ENCODE assay signal across 2 cellular contexts in the genomic region with DNA sequence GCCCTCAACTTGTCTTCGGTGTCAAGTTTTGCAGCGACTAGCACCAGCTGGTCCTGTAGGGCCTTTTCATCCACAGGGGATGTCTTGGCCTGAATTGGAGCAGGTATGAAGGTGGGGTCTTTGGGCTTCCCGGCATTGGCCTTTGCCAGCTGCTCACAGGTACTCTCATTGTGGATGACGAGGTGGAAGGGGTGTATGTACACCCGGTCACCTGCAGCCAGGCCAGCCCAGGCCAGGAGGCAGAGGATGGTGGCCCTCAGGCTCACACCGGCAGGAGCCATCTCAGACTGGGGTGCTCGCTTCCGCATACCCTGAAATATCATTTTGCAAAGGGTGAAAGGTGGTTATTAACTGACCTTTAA.
TF ChIP-seq lines count a peak whose summit lies in the region.

No MANE protein-coding gene starts in this region.

TF ChIP-seq in IMR-90, 13 proteins besides CTCF, POLR2A, EP300 and RAD21:
- no peak for TF ChIP-seq CEBPB (IDR thresholded peaks at IDR 0.05; ENCODE audit: low read depth, low read length)
- no peak for TF ChIP-seq SMC3 (IDR thresholded peaks at IDR 0.05; ENCODE audit: low read depth, low read length)
- no peak for TF ChIP-seq FOS (IDR thresholded peaks at IDR 0.05; ENCODE audit: low read depth, low read length)
- TF ChIP-seq, protein P1, sequence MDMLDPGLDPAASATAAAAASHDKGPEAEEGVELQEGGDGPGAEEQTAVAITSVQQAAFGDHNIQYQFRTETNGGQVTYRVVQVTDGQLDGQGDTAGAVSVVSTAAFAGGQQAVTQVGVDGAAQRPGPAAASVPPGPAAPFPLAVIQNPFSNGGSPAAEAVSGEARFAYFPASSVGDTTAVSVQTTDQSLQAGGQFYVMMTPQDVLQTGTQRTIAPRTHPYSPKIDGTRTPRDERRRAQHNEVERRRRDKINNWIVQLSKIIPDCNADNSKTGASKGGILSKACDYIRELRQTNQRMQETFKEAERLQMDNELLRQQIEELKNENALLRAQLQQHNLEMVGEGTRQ (IDR thresholded peaks at IDR 0.05; ENCODE audit: low read depth, low read length), result no peak
- no peak for TF ChIP-seq RCOR1 (IDR thresholded peaks at IDR 0.05; ENCODE audit: insufficient replicate concordance, low read length)
- no peak for TF ChIP-seq MAFK (IDR thresholded peaks at IDR 0.05; ENCODE audit: low read depth, low read length)

TF ChIP-seq in HepG2, 621 proteins besides CTCF, POLR2A, EP300 and RAD21 (continues in another document):
- 0 out of 2 replicates have a peak, but pooled peaks have one; percentile 10 for TF ChIP-seq SPEN (CRISPR knock-in tag; IDR thresholded peaks at IDR 0.05; ENCODE audit: low read depth)
- TF ChIP-seq TSC22D2 (CRISPR knock-in tag; IDR thresholded peaks at IDR 0.05; ENCODE audit: borderline replicate concordance), result 0 out of 2 replicates have a peak, but pooled peaks have one; percentile 12
- 0 out of 2 replicates have a peak, but pooled peaks have one; percentile 19 for TF ChIP-seq TBX2 (CRISPR knock-in tag; IDR thresholded peaks at IDR 0.05; ENCODE audit: borderline replicate concordance)
- TF ChIP-seq NBN (conservative IDR thresholded peaks at IDR 0.05), result no peak
- no peak for TF ChIP-seq ZNF205 (CRISPR knock-in tag; IDR thresholded peaks at IDR 0.05)
- TF ChIP-seq ZNF350 (CRISPR knock-in tag; IDR thresholded peaks at IDR 0.05; ENCODE audit: borderline replicate concordance, low read depth), result 0 out of 2 replicates have a peak, but pooled peaks have one; percentile 12
- TF ChIP-seq, protein P2, sequence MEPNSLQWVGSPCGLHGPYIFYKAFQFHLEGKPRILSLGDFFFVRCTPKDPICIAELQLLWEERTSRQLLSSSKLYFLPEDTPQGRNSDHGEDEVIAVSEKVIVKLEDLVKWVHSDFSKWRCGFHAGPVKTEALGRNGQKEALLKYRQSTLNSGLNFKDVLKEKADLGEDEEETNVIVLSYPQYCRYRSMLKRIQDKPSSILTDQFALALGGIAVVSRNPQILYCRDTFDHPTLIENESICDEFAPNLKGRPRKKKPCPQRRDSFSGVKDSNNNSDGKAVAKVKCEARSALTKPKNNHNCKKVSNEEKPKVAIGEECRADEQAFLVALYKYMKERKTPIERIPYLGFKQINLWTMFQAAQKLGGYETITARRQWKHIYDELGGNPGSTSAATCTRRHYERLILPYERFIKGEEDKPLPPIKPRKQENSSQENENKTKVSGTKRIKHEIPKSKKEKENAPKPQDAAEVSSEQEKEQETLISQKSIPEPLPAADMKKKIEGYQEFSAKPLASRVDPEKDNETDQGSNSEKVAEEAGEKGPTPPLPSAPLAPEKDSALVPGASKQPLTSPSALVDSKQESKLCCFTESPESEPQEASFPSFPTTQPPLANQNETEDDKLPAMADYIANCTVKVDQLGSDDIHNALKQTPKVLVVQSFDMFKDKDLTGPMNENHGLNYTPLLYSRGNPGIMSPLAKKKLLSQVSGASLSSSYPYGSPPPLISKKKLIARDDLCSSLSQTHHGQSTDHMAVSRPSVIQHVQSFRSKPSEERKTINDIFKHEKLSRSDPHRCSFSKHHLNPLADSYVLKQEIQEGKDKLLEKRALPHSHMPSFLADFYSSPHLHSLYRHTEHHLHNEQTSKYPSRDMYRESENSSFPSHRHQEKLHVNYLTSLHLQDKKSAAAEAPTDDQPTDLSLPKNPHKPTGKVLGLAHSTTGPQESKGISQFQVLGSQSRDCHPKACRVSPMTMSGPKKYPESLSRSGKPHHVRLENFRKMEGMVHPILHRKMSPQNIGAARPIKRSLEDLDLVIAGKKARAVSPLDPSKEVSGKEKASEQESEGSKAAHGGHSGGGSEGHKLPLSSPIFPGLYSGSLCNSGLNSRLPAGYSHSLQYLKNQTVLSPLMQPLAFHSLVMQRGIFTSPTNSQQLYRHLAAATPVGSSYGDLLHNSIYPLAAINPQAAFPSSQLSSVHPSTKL (CRISPR knock-in tag; IDR thresholded peaks at IDR 0.05), result no peak
- TF ChIP-seq, protein P3, sequence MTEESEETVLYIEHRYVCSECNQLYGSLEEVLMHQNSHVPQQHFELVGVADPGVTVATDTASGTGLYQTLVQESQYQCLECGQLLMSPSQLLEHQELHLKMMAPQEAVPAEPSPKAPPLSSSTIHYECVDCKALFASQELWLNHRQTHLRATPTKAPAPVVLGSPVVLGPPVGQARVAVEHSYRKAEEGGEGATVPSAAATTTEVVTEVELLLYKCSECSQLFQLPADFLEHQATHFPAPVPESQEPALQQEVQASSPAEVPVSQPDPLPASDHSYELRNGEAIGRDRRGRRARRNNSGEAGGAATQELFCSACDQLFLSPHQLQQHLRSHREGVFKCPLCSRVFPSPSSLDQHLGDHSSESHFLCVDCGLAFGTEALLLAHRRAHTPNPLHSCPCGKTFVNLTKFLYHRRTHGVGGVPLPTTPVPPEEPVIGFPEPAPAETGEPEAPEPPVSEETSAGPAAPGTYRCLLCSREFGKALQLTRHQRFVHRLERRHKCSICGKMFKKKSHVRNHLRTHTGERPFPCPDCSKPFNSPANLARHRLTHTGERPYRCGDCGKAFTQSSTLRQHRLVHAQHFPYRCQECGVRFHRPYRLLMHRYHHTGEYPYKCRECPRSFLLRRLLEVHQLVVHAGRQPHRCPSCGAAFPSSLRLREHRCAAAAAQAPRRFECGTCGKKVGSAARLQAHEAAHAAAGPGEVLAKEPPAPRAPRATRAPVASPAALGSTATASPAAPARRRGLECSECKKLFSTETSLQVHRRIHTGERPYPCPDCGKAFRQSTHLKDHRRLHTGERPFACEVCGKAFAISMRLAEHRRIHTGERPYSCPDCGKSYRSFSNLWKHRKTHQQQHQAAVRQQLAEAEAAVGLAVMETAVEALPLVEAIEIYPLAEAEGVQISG (CRISPR knock-in tag; IDR thresholded peaks at IDR 0.05), result no peak
- no peak for TF ChIP-seq KDM5B (CRISPR knock-in tag; IDR thresholded peaks at IDR 0.05; ENCODE audit: borderline replicate concordance)
- TF ChIP-seq MAZ (IDR thresholded peaks at IDR 0.05; ENCODE audit: borderline replicate concordance, low read depth, low read length), result no peak
- TF ChIP-seq MAZ (CRISPR knock-in tag; IDR thresholded peaks at IDR 0.05; ENCODE audit: low read depth), result 0 out of 2 replicates have a peak, but pooled peaks have one; percentile 24
- no peak for TF ChIP-seq MZF1 (CRISPR knock-in tag; IDR thresholded peaks at IDR 0.05; ENCODE audit: borderline replicate concordance)
- no peak for TF ChIP-seq ELF1 (CRISPR knock-in tag; IDR thresholded peaks at IDR 0.05)
- TF ChIP-seq SKI (IDR thresholded peaks at IDR 0.05; ENCODE audit: partially characterized antibody), result no peak
- TF ChIP-seq, protein P4, sequence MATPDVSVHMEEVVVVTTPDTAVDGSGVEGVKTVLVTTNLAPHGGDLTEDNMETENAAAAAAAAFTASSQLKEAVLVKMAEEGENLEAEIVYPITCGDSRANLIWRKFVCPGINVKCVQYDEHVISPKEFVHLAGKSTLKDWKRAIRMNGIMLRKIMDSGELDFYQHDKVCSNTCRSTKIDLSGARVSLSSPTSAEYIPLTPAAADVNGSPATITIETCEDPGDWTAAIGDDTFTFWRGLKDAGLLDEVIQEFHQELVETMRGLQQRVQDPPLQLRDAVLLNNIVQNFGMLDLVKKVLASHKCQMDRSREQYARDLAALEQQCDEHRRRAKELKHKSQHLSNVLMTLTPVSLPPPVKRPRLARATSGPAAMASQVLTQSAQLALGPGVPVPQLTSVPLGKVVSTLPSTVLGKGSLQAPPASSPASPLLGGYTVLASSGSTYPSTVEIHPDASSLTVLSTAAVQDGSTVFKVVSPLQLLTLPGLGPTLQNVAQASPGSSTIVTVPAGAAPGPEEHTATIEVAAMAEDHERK (CRISPR knock-in tag; IDR thresholded peaks at IDR 0.05; ENCODE audit: low read depth), result no peak
- TF ChIP-seq, protein P5, sequence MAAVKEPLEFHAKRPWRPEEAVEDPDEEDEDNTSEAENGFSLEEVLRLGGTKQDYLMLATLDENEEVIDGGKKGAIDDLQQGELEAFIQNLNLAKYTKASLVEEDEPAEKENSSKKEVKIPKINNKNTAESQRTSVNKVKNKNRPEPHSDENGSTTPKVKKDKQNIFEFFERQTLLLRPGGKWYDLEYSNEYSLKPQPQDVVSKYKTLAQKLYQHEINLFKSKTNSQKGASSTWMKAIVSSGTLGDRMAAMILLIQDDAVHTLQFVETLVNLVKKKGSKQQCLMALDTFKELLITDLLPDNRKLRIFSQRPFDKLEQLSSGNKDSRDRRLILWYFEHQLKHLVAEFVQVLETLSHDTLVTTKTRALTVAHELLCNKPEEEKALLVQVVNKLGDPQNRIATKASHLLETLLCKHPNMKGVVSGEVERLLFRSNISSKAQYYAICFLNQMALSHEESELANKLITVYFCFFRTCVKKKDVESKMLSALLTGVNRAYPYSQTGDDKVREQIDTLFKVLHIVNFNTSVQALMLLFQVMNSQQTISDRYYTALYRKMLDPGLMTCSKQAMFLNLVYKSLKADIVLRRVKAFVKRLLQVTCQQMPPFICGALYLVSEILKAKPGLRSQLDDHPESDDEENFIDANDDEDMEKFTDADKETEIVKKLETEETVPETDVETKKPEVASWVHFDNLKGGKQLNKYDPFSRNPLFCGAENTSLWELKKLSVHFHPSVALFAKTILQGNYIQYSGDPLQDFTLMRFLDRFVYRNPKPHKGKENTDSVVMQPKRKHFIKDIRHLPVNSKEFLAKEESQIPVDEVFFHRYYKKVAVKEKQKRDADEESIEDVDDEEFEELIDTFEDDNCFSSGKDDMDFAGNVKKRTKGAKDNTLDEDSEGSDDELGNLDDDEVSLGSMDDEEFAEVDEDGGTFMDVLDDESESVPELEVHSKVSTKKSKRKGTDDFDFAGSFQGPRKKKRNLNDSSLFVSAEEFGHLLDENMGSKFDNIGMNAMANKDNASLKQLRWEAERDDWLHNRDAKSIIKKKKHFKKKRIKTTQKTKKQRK (IDR thresholded peaks at IDR 0.05; ENCODE audit: low read length), result no peak
- TF ChIP-seq PAF1 (CRISPR knock-in tag; IDR thresholded peaks at IDR 0.05), result no peak
- no peak for TF ChIP-seq TGIF2 (CRISPR knock-in tag; IDR thresholded peaks at IDR 0.05)
- no peak for TF ChIP-seq ZNF660 (CRISPR knock-in tag; IDR thresholded peaks at IDR 0.05; ENCODE audit: borderline replicate concordance, low read depth)
- TF ChIP-seq, protein P6, sequence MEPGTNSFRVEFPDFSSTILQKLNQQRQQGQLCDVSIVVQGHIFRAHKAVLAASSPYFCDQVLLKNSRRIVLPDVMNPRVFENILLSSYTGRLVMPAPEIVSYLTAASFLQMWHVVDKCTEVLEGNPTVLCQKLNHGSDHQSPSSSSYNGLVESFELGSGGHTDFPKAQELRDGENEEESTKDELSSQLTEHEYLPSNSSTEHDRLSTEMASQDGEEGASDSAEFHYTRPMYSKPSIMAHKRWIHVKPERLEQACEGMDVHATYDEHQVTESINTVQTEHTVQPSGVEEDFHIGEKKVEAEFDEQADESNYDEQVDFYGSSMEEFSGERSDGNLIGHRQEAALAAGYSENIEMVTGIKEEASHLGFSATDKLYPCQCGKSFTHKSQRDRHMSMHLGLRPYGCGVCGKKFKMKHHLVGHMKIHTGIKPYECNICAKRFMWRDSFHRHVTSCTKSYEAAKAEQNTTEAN (CRISPR knock-in tag; conservative IDR thresholded peaks at IDR 0.05), result no peak
- no peak for TF ChIP-seq ZZZ3 (CRISPR knock-in tag; IDR thresholded peaks at IDR 0.05; ENCODE audit: borderline replicate concordance)
- TF ChIP-seq NFE2 (CRISPR knock-in tag; IDR thresholded peaks at IDR 0.05), result no peak
- TF ChIP-seq, protein P7, sequence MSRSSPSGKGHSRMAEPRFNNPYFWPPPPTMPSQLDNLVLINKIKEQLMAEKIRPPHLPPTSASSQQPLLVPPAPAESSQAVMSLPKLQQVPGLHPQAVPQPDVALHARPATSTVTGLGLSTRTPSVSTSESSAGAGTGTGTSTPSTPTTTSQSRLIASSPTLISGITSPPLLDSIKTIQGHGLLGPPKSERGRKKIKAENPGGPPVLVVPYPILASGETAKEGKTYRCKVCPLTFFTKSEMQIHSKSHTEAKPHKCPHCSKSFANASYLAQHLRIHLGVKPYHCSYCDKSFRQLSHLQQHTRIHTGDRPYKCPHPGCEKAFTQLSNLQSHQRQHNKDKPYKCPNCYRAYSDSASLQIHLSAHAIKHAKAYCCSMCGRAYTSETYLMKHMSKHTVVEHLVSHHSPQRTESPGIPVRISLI (CRISPR knock-in tag; IDR thresholded peaks at IDR 0.05; ENCODE audit: borderline replicate concordance), result no peak
- 0 out of 2 replicates have a peak, but pooled peaks have one; percentile 11 for TF ChIP-seq ZSCAN31 (CRISPR knock-in tag; IDR thresholded peaks at IDR 0.05; ENCODE audit: low read depth)
- TF ChIP-seq ZNF33B (CRISPR knock-in tag; IDR thresholded peaks at IDR 0.05), result no peak
- TF ChIP-seq NR3C1 (CRISPR knock-in tag; IDR thresholded peaks at IDR 0.05), result no peak
- no peak for TF ChIP-seq ETV6 (CRISPR knock-in tag; conservative IDR thresholded peaks at IDR 0.05)
- TF ChIP-seq SSRP1 (CRISPR knock-in tag; IDR thresholded peaks at IDR 0.05), result 0 out of 2 replicates have a peak, but pooled peaks have one; percentile 8
- TF ChIP-seq, protein P8, sequence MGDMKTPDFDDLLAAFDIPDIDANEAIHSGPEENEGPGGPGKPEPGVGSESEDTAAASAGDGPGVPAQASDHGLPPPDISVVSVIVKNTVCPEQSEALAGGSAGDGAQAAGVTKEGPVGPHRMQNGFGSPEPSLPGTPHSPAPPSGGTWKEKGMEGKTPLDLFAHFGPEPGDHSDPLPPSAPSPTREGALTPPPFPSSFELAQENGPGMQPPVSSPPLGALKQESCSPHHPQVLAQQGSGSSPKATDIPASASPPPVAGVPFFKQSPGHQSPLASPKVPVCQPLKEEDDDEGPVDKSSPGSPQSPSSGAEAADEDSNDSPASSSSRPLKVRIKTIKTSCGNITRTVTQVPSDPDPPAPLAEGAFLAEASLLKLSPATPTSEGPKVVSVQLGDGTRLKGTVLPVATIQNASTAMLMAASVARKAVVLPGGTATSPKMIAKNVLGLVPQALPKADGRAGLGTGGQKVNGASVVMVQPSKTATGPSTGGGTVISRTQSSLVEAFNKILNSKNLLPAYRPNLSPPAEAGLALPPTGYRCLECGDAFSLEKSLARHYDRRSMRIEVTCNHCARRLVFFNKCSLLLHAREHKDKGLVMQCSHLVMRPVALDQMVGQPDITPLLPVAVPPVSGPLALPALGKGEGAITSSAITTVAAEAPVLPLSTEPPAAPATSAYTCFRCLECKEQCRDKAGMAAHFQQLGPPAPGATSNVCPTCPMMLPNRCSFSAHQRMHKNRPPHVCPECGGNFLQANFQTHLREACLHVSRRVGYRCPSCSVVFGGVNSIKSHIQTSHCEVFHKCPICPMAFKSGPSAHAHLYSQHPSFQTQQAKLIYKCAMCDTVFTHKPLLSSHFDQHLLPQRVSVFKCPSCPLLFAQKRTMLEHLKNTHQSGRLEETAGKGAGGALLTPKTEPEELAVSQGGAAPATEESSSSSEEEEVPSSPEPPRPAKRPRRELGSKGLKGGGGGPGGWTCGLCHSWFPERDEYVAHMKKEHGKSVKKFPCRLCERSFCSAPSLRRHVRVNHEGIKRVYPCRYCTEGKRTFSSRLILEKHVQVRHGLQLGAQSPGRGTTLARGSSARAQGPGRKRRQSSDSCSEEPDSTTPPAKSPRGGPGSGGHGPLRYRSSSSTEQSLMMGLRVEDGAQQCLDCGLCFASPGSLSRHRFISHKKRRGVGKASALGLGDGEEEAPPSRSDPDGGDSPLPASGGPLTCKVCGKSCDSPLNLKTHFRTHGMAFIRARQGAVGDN (CRISPR knock-in tag; IDR thresholded peaks at IDR 0.05), result peak; percentile 10
- TF ChIP-seq ZNF326 (CRISPR knock-in tag; IDR thresholded peaks at IDR 0.05; ENCODE audit: borderline replicate concordance), result no peak
- TF ChIP-seq ZNF768 (CRISPR knock-in tag; IDR thresholded peaks at IDR 0.05), result no peak
- no peak for TF ChIP-seq ZNF234 (CRISPR knock-in tag; conservative IDR thresholded peaks at IDR 0.05)
- TF ChIP-seq POLR2G (IDR thresholded peaks at IDR 0.05; ENCODE audit: low read depth, low read length), result no peak; the same call in 1 of the 2 replicates
- no peak for TF ChIP-seq ATF1 (CRISPR knock-in tag; IDR thresholded peaks at IDR 0.05)
- no peak for TF ChIP-seq PHF5A (CRISPR knock-in tag; IDR thresholded peaks at IDR 0.05; ENCODE audit: low read depth, unreplicated experiment)
- no peak for TF ChIP-seq ASH2L (IDR thresholded peaks at IDR 0.05; ENCODE audit: insufficient read length, low read depth, low read length)
- peak; percentile 57 for TF ChIP-seq AGO2 (optimal IDR thresholded peaks at IDR 0.05; ENCODE audit: low read depth, low read length)
- no peak for TF ChIP-seq MED8 (CRISPR knock-in tag; IDR thresholded peaks at IDR 0.05; ENCODE audit: insufficient replicate concordance)
